ENCODE assay signal across 1 cellular context in genomic region chr14:31228533-31228932, GRCh38.
A peak's percentile ranks its signal among the peaks of the same experiment; 100 is the strongest.
TF ChIP-seq lines count a peak whose summit lies in the region.

No MANE protein-coding gene starts in this region.

TF ChIP-seq in K562, 482 proteins besides CTCF, POLR2A, EP300 and RAD21:
- TF ChIP-seq MCM2 (IDR thresholded peaks at IDR 0.05; ENCODE audit: low read depth), result no peak
- no peak for TF ChIP-seq HNRNPLL (IDR thresholded peaks at IDR 0.05; ENCODE audit: low read depth, low read length, poor library complexity, severe bottlenecking)
- no peak for TF ChIP-seq PTRF (tag; IDR thresholded peaks at IDR 0.05)
- 0 out of 2 replicates have a peak, but pooled peaks have one; percentile 13 for TF ChIP-seq ZBTB40 (IDR thresholded peaks at IDR 0.05)
- TF ChIP-seq ZBTB40 (CRISPR knock-in tag; IDR thresholded peaks at IDR 0.05), result no peak
- TF ChIP-seq NFRKB (IDR thresholded peaks at IDR 0.05; ENCODE audit: low read depth), result no peak
- TF ChIP-seq ZNF408 (CRISPR knock-in tag; IDR thresholded peaks at IDR 0.05; ENCODE audit: low read depth), result no peak
- peak; percentile 60 for TF ChIP-seq CEBPB (tag; IDR thresholded peaks at IDR 0.05)
- TF ChIP-seq CEBPG (CRISPR knock-in tag; IDR thresholded peaks at IDR 0.05), result no peak
- TF ChIP-seq CEBPG (tag; conservative IDR thresholded peaks at IDR 0.05 in 1 of 2, IDR thresholded peaks at IDR 0.05 in 1 of 2), result 0 out of 4 replicates have a peak, but pooled peaks have one; percentile 28 to 36
- TF ChIP-seq ZNF589 (CRISPR knock-in tag; IDR thresholded peaks at IDR 0.05; ENCODE audit: low read depth), result no peak
- TF ChIP-seq TBP (optimal IDR thresholded peaks at IDR 0.05; ENCODE audit: low read depth, low read length), result no peak
- TF ChIP-seq BRF2 (IDR thresholded peaks at IDR 0.05; ENCODE audit: borderline replicate concordance, insufficient read depth, insufficient read length), result no peak
